In the genomic region with DNA sequence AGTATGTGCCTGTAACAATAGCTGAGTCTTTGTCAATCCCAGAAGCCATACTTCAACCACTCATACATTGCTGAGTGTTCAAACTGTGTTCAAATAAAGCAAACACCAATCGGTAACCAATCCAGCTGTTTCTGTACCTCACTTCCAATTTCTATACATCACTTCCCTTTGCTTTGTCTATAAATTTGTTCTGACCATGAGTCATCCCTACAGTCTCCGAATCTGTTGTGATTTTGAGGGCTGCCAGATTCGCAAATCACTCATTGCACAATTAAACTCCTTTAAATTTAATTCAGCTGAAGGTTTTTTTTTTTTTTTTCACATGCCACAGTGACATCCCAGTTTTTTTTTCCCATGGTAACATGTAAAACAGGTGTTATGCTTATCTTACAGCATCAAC, we compare ENCODE assay signal across 23 cellular contexts.
"Had no signal": no experiment of that assay in that cellular context is flagged by ENCODE, and none has a peak within 500 bp of the region (broad histone marks: within the 10 kb centered on the region; RNA-seq: fewer than 3 reads in every experiment).

No MANE protein-coding gene starts in this region.

- H3K9me3 ChIP-seq: lower lobe of right lung, right atrium auricular region, tibial artery, uterus had no signal

- H3K4me1 Mint-ChIP-seq: immature natural killer cell; memory B cell; mesothelial cell of epicardium; natural killer cell; neural crest cell; stimulated activated memory B cell treated with anti-CD40 and anti-IgM and Interleukin-4, amounts not matched to agents 10 μg/mL and 1 μg/mL and 100 μg/mL, for 72 hours had no signal

- H3K36me3 ChIP-seq: gastroesophageal sphincter, left ventricle myocardium inferior, lower lobe of right lung, right atrium auricular region, tibial artery, upper lobe of left lung, uterus had no signal

- H3K4me3 Mint-ChIP-seq: immature natural killer cell; memory B cell; mesothelial cell of epicardium; natural killer cell; neural crest cell; stimulated activated memory B cell treated with anti-CD40 and anti-IgM and Interleukin-4, amounts not matched to agents 10 μg/mL and 1 μg/mL and 100 μg/mL, for 72 hours; stimulated activated naive CD8-positive, alpha-beta T cell treated with anti-CD3 and anti-CD28 coated beads, Interleukin-15, Interleukin-2, amounts not matched to agents 100 ng/mL and 50 ng/mL, for 24 hours had no signal

- H3K9me3 Mint-ChIP-seq: mesothelial cell of epicardium; stimulated activated memory B cell treated with anti-CD40 and anti-IgM and Interleukin-4, amounts not matched to agents 10 μg/mL and 1 μg/mL and 100 μg/mL, for 72 hours had no signal

- H3K36me3 Mint-ChIP-seq: immature natural killer cell; memory B cell; natural killer cell; stimulated activated memory B cell treated with anti-CD40 and anti-IgM and Interleukin-4, amounts not matched to agents 10 μg/mL and 1 μg/mL and 100 μg/mL, for 72 hours had no signal

- H3K27ac Mint-ChIP-seq: immature natural killer cell; memory B cell; mesothelial cell of epicardium; natural killer cell; stimulated activated memory B cell treated with anti-CD40 and anti-IgM and Interleukin-4, amounts not matched to agents 10 μg/mL and 1 μg/mL and 100 μg/mL, for 72 hours; stimulated activated naive CD8-positive, alpha-beta T cell treated with anti-CD3 and anti-CD28 coated beads, Interleukin-15, Interleukin-2, amounts not matched to agents 100 ng/mL and 50 ng/mL, for 24 hours had no signal

- H3K4me1 ChIP-seq: gastroesophageal sphincter, left ventricle myocardium inferior, lower lobe of right lung, right atrium auricular region, tibial artery, upper lobe of left lung, uterus had no signal

- H3K27ac ChIP-seq: gastroesophageal sphincter, left ventricle myocardium inferior, lower lobe of right lung, right atrium auricular region, tibial artery, upper lobe of left lung had no signal

- H3K4me3 ChIP-seq: gastroesophageal sphincter, left ventricle myocardium inferior, lower lobe of right lung, right atrium auricular region, smooth muscle cell, tibial artery, upper lobe of left lung, uterus had no signal

- DNase-seq: dermis blood vessel endothelial cell; erythroblast; glutamatergic neuron; immature natural killer cell; kidney; left cardiac atrium; left ventricle myocardium inferior; lower lobe of right lung; natural killer cell; posterior cingulate gyrus; stimulated activated CD4-positive, alpha-beta T cell treated with anti-CD3 and anti-CD28 coated beads, Interleukin-2, amount 100 ng/mL, for 48 hours; tibial artery; upper lobe of left lung; uterus had no signal

- FAIRE-seq: colon, kidney had no signal

- ATAC-seq: gastroesophageal sphincter; left cardiac atrium; lower lobe of right lung; natural killer cell; stimulated activated memory B cell treated with anti-CD40 and anti-IgM and Interleukin-4, amounts not matched to agents 10 μg/mL and 1 μg/mL and 100 μg/mL, for 72 hours had no signal

- H3K27me3 ChIP-seq: gastroesophageal sphincter, right atrium auricular region, tibial artery, upper lobe of left lung, uterus had no signal

- H3K27me3 Mint-ChIP-seq: memory B cell; stimulated activated memory B cell treated with anti-CD40 and anti-IgM and Interleukin-4, amounts not matched to agents 10 μg/mL and 1 μg/mL and 100 μg/mL, for 72 hours; stimulated activated naive CD8-positive, alpha-beta T cell treated with anti-CD3 and anti-CD28 coated beads, Interleukin-15, Interleukin-2, amounts not matched to agents 100 ng/mL and 50 ng/mL, for 24 hours had no signal
